ENCODE assay signal across 8 cellular contexts in the genomic region with DNA sequence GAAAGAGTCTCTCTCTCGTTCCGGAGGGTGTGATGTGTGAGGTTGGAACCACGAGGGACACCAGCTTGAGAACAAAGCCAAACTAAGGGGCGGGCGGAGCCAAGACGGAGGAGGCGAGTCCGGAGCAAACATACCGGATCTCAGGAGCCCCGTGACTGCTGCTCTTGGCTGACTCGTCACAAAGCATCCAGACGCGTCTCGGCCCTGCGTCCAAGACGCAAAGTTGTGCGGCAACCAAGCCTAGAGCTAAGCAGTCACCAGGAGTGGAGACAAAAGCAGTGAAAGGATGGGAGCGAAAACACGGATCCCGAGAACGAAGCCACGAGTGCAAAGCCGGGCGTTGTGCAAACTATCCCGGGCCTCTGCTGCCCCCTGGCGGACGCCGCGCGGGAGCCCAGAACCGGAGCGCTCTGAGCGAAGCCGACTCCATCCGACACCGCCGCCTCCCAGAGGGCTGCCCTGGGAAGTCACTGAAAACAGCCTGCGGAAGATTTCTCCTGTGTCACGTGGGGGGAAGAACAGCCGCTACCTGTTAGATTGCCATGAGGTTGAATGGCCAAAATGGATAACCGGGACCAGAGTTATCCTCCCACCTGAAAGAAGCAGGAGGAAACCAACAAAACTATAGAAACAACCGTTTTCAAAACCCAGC.
DNase-seq lines count a peak whose midpoint lies in the region; ATAC-seq and TF ChIP-seq lines count a peak whose summit lies in the region.

No MANE protein-coding gene starts in this region.

- DNase-seq in NCI-H1417 (lab: John Stamatoyannopoulos, UW) = peak; percentile 41 to 82 (median 72)
- peak; percentile 76 for DNase-seq in T1000 (lab: John Stamatoyannopoulos, UW)
- DNase-seq in astrocyte of the hippocampus (ENCODE audit: low read depth, low spot score) = peak; percentile 95
- DNase-seq in hippocampal formation (lab: John Stamatoyannopoulos, UW) = peak; percentile 81 to 88
- peak; percentile 98 for DNase-seq in retina
- DNase-seq in OCI-M2 (lab: John Stamatoyannopoulos, UW; ENCODE audit: unreplicated experiment) = no peak

- peak; percentile 93 for TF ChIP-seq CTCF in GM12872 (IDR thresholded peaks at IDR 0.05; ENCODE audit: insufficient read depth, low read depth, low read length)

- ATAC-seq in HG02763 (IDR thresholded peaks at IDR 0.05; ENCODE audit: unreplicated experiment) = peak; percentile 88
